Comparison of ENCODE assay signal across 8 cellular contexts in the genomic region with DNA sequence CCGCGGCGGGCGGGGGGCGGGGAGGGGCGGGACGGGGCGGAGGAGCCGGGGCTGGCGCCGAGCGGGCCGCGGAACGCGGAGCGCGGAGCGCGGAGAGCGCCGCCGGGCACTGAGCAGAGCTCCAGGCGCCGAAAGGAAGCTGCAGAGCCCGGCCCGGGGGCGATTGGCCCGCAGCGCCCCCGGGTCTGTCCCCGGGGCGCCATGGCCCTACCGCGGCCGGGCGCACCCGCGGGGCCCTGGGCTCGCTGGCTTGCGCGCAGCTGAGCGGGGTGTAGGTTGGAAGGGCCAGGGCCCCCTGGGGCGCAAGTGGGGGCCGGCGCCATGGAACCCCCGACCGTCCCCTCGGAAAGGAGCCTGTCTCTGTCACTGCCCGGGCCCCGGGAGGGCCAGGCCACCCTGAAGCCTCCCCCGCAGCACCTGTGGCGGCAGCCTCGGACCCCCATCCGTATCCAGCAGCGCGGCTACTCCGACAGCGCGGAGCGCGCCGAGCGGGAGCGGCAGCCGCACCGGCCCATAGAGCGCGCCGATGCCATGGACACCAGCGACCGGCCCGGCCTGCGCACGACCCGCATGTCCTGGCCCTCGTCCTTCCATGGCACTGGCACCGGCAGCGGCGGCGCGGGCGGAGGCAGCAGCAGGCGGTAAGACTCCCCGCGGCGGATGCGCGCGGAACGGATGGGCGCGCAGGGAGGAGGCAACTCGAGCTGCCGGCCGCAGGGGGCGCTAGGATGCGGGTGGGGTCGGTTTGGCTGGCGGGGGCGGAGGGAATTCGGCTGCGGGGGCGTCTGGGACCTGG. TPM values are rescaled to one million over a fixed set of nuclear protein-coding genes. Genes with fewer than 3 reads are reported as not detected.
A peak's percentile ranks its signal among the peaks of the same experiment; 100 is the strongest.
DNase-seq lines count a peak whose midpoint lies in the region; ATAC-seq, FAIRE-seq and TF ChIP-seq lines count a peak whose summit lies in the region.

Gene PDE4A, plus strand, starts transcription at position 95 of the 796 bp plus-strand sequence. Its CDS starts 227 bp downstream, at position 322.

- peak within 1 kb of the TSS; percentile 77 for H3K4me3 Mint-ChIP-seq in activated CD4-positive, alpha-beta T cell treated with anti-CD3 and anti-CD28 coated beads, Interleukin-2, amount 10 ng/mL, durations not matched to agents 7 days and 5 days

- WGBS in neuronal stem cell (ENCODE audit: extremely low coverage in 2 of 2, insufficient read length in 2 of 2, insufficient replicate concordance in 1 of 2), 2 donors: no CpG with 5 or more reads among the region's 104 CpGs

- peak; percentile 18 for FAIRE-seq in endothelial cell of umbilical vein (lab: Jason Lieb, UNC)

- H2BK120ac ChIP-seq in neuronal stem cell (ENCODE audit: low read depth, low read length): peak within 1 kb of the TSS; percentile 0

- H3K4me1 Mint-ChIP-seq in activated CD4-positive, alpha-beta T cell treated with anti-CD3 and anti-CD28 coated beads, Interleukin-2, amount 10 ng/mL, durations not matched to agents 7 days and 5 days: peaks cover 83% of the 10 kb centered on the region

- H3K27ac Mint-ChIP-seq in activated CD4-positive, alpha-beta T cell treated with anti-CD3 and anti-CD28 coated beads, Interleukin-2, amount 10 ng/mL, durations not matched to agents 7 days and 5 days: peak within 1 kb of the TSS; percentile 81

- peak within 1 kb of the TSS; percentile 91 for H3K18ac ChIP-seq in neuronal stem cell (ENCODE audit: low read length)

- peaks cover 47% of the 10 kb centered on the region for H3K4me1 ChIP-seq in DND-41 (ENCODE audit: insufficient read depth, low read length)
- peaks cover 59% of the 10 kb centered on the region for H3K4me1 ChIP-seq in KMS-11 (ENCODE audit: low read depth, poor library complexity, severe bottlenecking)
- H3K4me1 ChIP-seq in endothelial cell of umbilical vein (ENCODE audit: control insufficient read depth, extremely low read depth, insufficient read depth, low read length): peaks cover 18% of the 10 kb centered on the region
- H3K4me1 ChIP-seq in neuronal stem cell (ENCODE audit: control insufficient read depth in 2 of 2, insufficient read depth in 1 of 2, low read depth in 1 of 2, low read length in 2 of 2): peaks cover 20 to 37% of the 10 kb centered on the region in 2 donors

- CTCF ChIA-PET in activated CD4-positive, alpha-beta T cell treated with anti-CD3 and anti-CD28 coated beads, Interleukin-2, amount 10 ng/mL, durations not matched to agents 7 days and 5 days (lab: Charles Lee): interaction anchor here (0.5 to 27.9 kb wide), 11 partner anchors 10 to 282 kb away, joined by 3 to 612 read pairs (median 4); partner anchors contain the start of genes CDC37, ICAM1, ICAM5 and TYK2
- CTCF ChIA-PET in endothelial cell of umbilical vein (lab: Charles Lee): interaction anchor here (0.7 to 2.8 kb wide), 7 partner anchors 8 to 279 kb away, joined by 3 to 9 read pairs (median 3); no protein-coding TSS in a partner anchor

- no peak within 1 kb of the TSS for H4K91ac ChIP-seq in neuronal stem cell (ENCODE audit: low read depth, low read length, poor library complexity)

- H2BK5ac ChIP-seq in neuronal stem cell (ENCODE audit: low read length): peak within 1 kb of the TSS; percentile 39

- H2AFZ ChIP-seq in DND-41 (ENCODE audit: low read depth, low read length) (peak within 1 kb of the TSS; percentile 28; the same call in 1 of the 2 replicates), KMS-11 (ENCODE audit: low read depth) (peak within 1 kb of the TSS; percentile 67), endothelial cell of umbilical vein (ENCODE audit: low read depth, low read length) (peak within 1 kb of the TSS; percentile 30), neuronal stem cell (ENCODE audit: low read length) (peak within 1 kb of the TSS; percentile 80)

- no TSS peak for BruUV-seq in endothelial cell of umbilical vein (replicated peaks; lab: Mats Ljungman, UMichigan)

- no peak for TF ChIP-seq POLR2A in endothelial cell of umbilical vein (IDR thresholded peaks at IDR 0.05; ENCODE audit: low read depth, low read length)
- TF ChIP-seq POLR2A in GM18505 (IDR thresholded peaks at IDR 0.05; ENCODE audit: borderline replicate concordance, extremely low read depth, insufficient read depth, insufficient read length): no peak

- H3K23ac ChIP-seq in neuronal stem cell (ENCODE audit: low read depth, low read length, poor library complexity): peak within 1 kb of the TSS; percentile 77

- H3K9ac ChIP-seq in DND-41 (ENCODE audit: low read depth, low read length) (peak within 1 kb of the TSS; percentile 54), KMS-11 (peak within 1 kb of the TSS; percentile 96), endothelial cell of umbilical vein (replicated peaks; ENCODE audit: extremely low read depth, insufficient read depth, low read length) (no peak within 1 kb of the TSS), neuronal stem cell (ENCODE audit: low read depth, low read length, poor library complexity) (peak within 1 kb of the TSS; percentile 84)

- no peaks in the 10 kb centered on the region for H3K79me2 ChIP-seq in DND-41 (ENCODE audit: insufficient read depth, low read length)
- peaks cover 16% of the 10 kb centered on the region; the same call in 1 of the 2 replicates for H3K79me2 ChIP-seq in KMS-11 (ENCODE audit: insufficient read depth, low read depth)
- H3K79me2 ChIP-seq in endothelial cell of umbilical vein (ENCODE audit: control insufficient read depth, insufficient read depth, low read length): no peaks in the 10 kb centered on the region

- H3K14ac ChIP-seq in neuronal stem cell (ENCODE audit: low read length): peak within 1 kb of the TSS; percentile 44

- H3K27me3 ChIP-seq in DND-41 (ENCODE audit: insufficient read depth, low read length, poor library complexity) (peaks cover 61% of the 10 kb centered on the region), KMS-11 (ENCODE audit: insufficient read depth, low read depth) (no peaks in the 10 kb centered on the region; the same call in 1 of the 2 replicates), endothelial cell of umbilical vein (ENCODE audit: control insufficient read depth in 2 of 2, insufficient read depth in 2 of 2, low read length in 2 of 2) (peaks cover 46 to 51% of the 10 kb centered on the region in 2 experiments), neuronal stem cell (ENCODE audit: control insufficient read depth in 3 of 3, insufficient read depth in 3 of 3, low read depth in 1 of 3, low read length in 3 of 3) (peaks cover 20 to 79% (median 67%) of the 10 kb centered on the region in 3 experiments)

- peak; percentile 33 for ATAC-seq in DND-41 (ENCODE audit: insufficient read depth, low read depth)
- no peak for ATAC-seq in GM18505 (IDR thresholded peaks at IDR 0.05; ENCODE audit: unreplicated experiment)
- no peak for ATAC-seq in HG02678 (IDR thresholded peaks at IDR 0.05; ENCODE audit: unreplicated experiment)

- intact Hi-C loops in endothelial cell of umbilical vein (cut with micrococcal nuclease): no loop called here

- H4K20me1 ChIP-seq in DND-41 (ENCODE audit: insufficient read depth, low read length): peaks cover 30% of the 10 kb centered on the region
- no peaks in the 10 kb centered on the region for H4K20me1 ChIP-seq in KMS-11 (ENCODE audit: insufficient read depth)
- H4K20me1 ChIP-seq in endothelial cell of umbilical vein (replicated peaks; ENCODE audit: control insufficient read depth, extremely low read depth, insufficient read depth, low read length): no peaks in the 10 kb centered on the region

- peak within 1 kb of the TSS; percentile 74 for H3K4me2 ChIP-seq in DND-41 (ENCODE audit: insufficient read depth, low read length)
- H3K4me2 ChIP-seq in KMS-11: peak within 1 kb of the TSS; percentile 93
- H3K4me2 ChIP-seq in endothelial cell of umbilical vein (ENCODE audit: insufficient read depth, low read length): no peak within 1 kb of the TSS
- peak within 1 kb of the TSS; percentile 94 for H3K4me2 ChIP-seq in neuronal stem cell (ENCODE audit: insufficient read depth, low read length, poor library complexity, severe bottlenecking)

- H3K36me3 Mint-ChIP-seq in activated CD4-positive, alpha-beta T cell treated with anti-CD3 and anti-CD28 coated beads, Interleukin-2, amount 10 ng/mL, durations not matched to agents 7 days and 5 days (ENCODE audit: low read depth): peaks cover 3% of the 10 kb centered on the region

- H3K27ac ChIP-seq in DND-41 (ENCODE audit: low read length) (no peak within 1 kb of the TSS), KMS-11 (peak within 1 kb of the TSS; percentile 93), endothelial cell of umbilical vein (ENCODE audit: insufficient read depth, low read depth, low read length) (no peak within 1 kb of the TSS), neuronal stem cell (replicated peaks; ENCODE audit: low read length) (no peak within 1 kb of the TSS)

- TF ChIP-seq CTCF in DND-41 (IDR thresholded peaks at IDR 0.05; ENCODE audit: borderline replicate concordance, extremely low read depth, low read length, poor library complexity, severe bottlenecking): peak; percentile 72
- peak; percentile 74; the same call in 1 of the 2 replicates for TF ChIP-seq CTCF in KMS-11 (conservative IDR thresholded peaks at IDR 0.05; ENCODE audit: low read depth, low read length)
- TF ChIP-seq CTCF in endothelial cell of umbilical vein (IDR thresholded peaks at IDR 0.05; ENCODE audit: extremely low read depth in 1 of 2, insufficient read depth in 1 of 2, low read depth in 1 of 2, low read length in 2 of 2): peak; percentile 49 to 63

- H3K79me1 ChIP-seq in neuronal stem cell (ENCODE audit: low read depth, low read length): no peaks in the 10 kb centered on the region

- POLR2A ChIA-PET in activated CD4-positive, alpha-beta T cell treated with anti-CD3 and anti-CD28 coated beads, Interleukin-2, amount 10 ng/mL, durations not matched to agents 7 days and 5 days (lab: Charles Lee): interaction anchor here (0.6 kb wide), 1 partner anchor 14 kb away, joined by 3 read pairs; no protein-coding TSS in a partner anchor
- POLR2A ChIA-PET in endothelial cell of umbilical vein (lab: Charles Lee): no interaction called here

- no peak within 1 kb of the TSS for H3K4ac ChIP-seq in neuronal stem cell (ENCODE audit: low read length)

- H2BK12ac ChIP-seq in neuronal stem cell (ENCODE audit: low read length): peak within 1 kb of the TSS; percentile 50

- H2AK5ac ChIP-seq in neuronal stem cell (ENCODE audit: low read depth, low read length): peak within 1 kb of the TSS; percentile 68

- peak within 1 kb of the TSS; percentile 84 for H2BK15ac ChIP-seq in neuronal stem cell (ENCODE audit: low read length)

- H3K4me3 ChIP-seq in DND-41 (ENCODE audit: low read depth in 1 of 2, low read length in 2 of 2) (peak within 1 kb of the TSS; percentile 7 to 59; a peak in 3 of 4 replicates), KMS-11 (IDR thresholded peaks at IDR 0.05; ENCODE audit: insufficient read depth, low read depth, low read length) (peak within 1 kb of the TSS; percentile 59), endothelial cell of umbilical vein (replicated peaks in 1 of 3; ENCODE audit: insufficient read depth in 1 of 3, low read depth in 1 of 3, low read length in 3 of 3) (peak within 1 kb of the TSS in 1 of 3 experiments; percentile 14), neuronal stem cell (ENCODE audit: low read length in 2 of 2) (peak within 1 kb of the TSS; percentile 45 to 82)

- H3K36me3 ChIP-seq in DND-41 (ENCODE audit: insufficient read depth, low read length): no peaks in the 10 kb centered on the region
- no peaks in the 10 kb centered on the region for H3K36me3 ChIP-seq in KMS-11 (ENCODE audit: insufficient read depth)
- H3K36me3 ChIP-seq in endothelial cell of umbilical vein (ENCODE audit: control insufficient read depth in 2 of 2, extremely low read depth in 1 of 2, insufficient read depth in 2 of 2, low read length in 2 of 2): no peaks in the 10 kb centered on the region
- no peaks in the 10 kb centered on the region for H3K36me3 ChIP-seq in neuronal stem cell (replicated peaks in 1 of 2; ENCODE audit: control insufficient read depth in 2 of 2, insufficient read depth in 2 of 2, low read length in 2 of 2)

- H4K8ac ChIP-seq in neuronal stem cell (ENCODE audit: low read depth, low read length): no peak within 1 kb of the TSS

- dilution Hi-C loops in endothelial cell of umbilical vein (cut with MboI; ENCODE audit: extremely low pct_ligation_motif_present, low sequenced_read_pairs): no loop called here

- DNase-seq in DND-41 (peak; percentile 73), endothelial cell of umbilical vein (ENCODE audit: low read depth, low spot score) (no peak), neuronal stem cell (ENCODE audit: low spot score) (no peak), amniotic stem cell (lab: John Stamatoyannopoulos, UW) (no peak)
- DNase-seq in activated CD4-positive, alpha-beta T cell treated with anti-CD3 and anti-CD28 coated beads, Interleukin-2, amount 10 ng/mL, durations not matched to agents 7 days and 5 days: peak; percentile 71

- no peaks in the 10 kb centered on the region for H3K9me1 ChIP-seq in endothelial cell of umbilical vein (replicated peaks; ENCODE audit: control insufficient read depth, extremely low read depth, insufficient read depth, low read length)

- no peaks in the 10 kb centered on the region for H3K9me3 Mint-ChIP-seq in activated CD4-positive, alpha-beta T cell treated with anti-CD3 and anti-CD28 coated beads, Interleukin-2, amount 10 ng/mL, durations not matched to agents 7 days and 5 days

- H3K27me3 Mint-ChIP-seq in activated CD4-positive, alpha-beta T cell treated with anti-CD3 and anti-CD28 coated beads, Interleukin-2, amount 10 ng/mL, durations not matched to agents 7 days and 5 days: peaks cover 57% of the 10 kb centered on the region

- H3K9me3 ChIP-seq in DND-41 (ENCODE audit: insufficient read depth, low read length, severe bottlenecking): no peaks in the 10 kb centered on the region
- H3K9me3 ChIP-seq in endothelial cell of umbilical vein (replicated peaks; ENCODE audit: control insufficient read depth, insufficient read depth, low read length): no peaks in the 10 kb centered on the region
- peaks cover 0 to 3% of the 10 kb centered on the region in 2 donors for H3K9me3 ChIP-seq in neuronal stem cell (replicated peaks in 1 of 2; ENCODE audit: control insufficient read depth in 2 of 2, insufficient read depth in 1 of 2, low read depth in 1 of 2, low read length in 2 of 2)

RNA-seq across cellular contexts. Expression of gene PDE4A, which starts in this region (rescaled TPM):
- 10 to 100 TPM; 12.7 to 14.3 TPM for total RNA-seq in activated CD4-positive, alpha-beta T cell treated with anti-CD3 and anti-CD28 coated beads, Interleukin-2, amount 10 ng/mL, durations not matched to agents 7 days and 5 days
- 9.9 and 10.0 TPM in 2 replicates for total RNA-seq in endothelial cell of umbilical vein
- 3.7 and 3.8 TPM in 2 replicates for polyA plus RNA-seq in endothelial cell of umbilical vein
- 4.3 and 5.1 TPM in 2 replicates for polyA plus RNA-seq in endothelial cell of umbilical vein (2011; cell fraction: cytosol; rRNA removed)
- 5.6 and 5.7 TPM in 2 replicates for polyA plus RNA-seq in endothelial cell of umbilical vein (2011; cell fraction: nucleus; rRNA removed)
- polyA plus RNA-seq in endothelial cell of umbilical vein (2012): 6.1 and 7.9 TPM in 2 replicates
- 3.7 and 5.0 TPM in 2 replicates for polyA minus RNA-seq in endothelial cell of umbilical vein
- polyA minus RNA-seq in endothelial cell of umbilical vein (2011; cell fraction: cytosol; rRNA and poly(A)+ RNA removed): 0.92 TPM
- polyA minus RNA-seq in endothelial cell of umbilical vein (2011; cell fraction: nucleus; rRNA and poly(A)+ RNA removed): 3.0 and 4.9 TPM in 2 replicates
- polyA plus RNA-seq in neuronal stem cell (2013, experiment 1 of 2): 3.9 TPM
- polyA plus RNA-seq in neuronal stem cell (2013, experiment 2 of 2): 4.1 TPM

Comparison
In these comparisons a context has a peak if more than half of its experiments do, and no peak if none do; other contexts are left out.
1. DNase-seq: peak in DND-41 (single experiment) and activated CD4-positive, alpha-beta T cell treated with anti-CD3 and anti-CD28 coated beads, Interleukin-2, amount 10 ng/mL, durations not matched to agents 7 days and 5 days (single experiment); none in endothelial cell of umbilical vein (single experiment), neuronal stem cell (single experiment) and amniotic stem cell (single experiment).
2. H2AFZ ChIP-seq: peak in every context shown above with its lines; median percentile 80 in neuronal stem cell; 67 in KMS-11; 30 in endothelial cell of umbilical vein; 28 in DND-41.
3. Peak in every context shown above with its lines, with median percentiles within 50 percentile points of each other: CTCF ChIP-seq.